ENCODE assay signal across 1 cellular context in the genomic region with DNA sequence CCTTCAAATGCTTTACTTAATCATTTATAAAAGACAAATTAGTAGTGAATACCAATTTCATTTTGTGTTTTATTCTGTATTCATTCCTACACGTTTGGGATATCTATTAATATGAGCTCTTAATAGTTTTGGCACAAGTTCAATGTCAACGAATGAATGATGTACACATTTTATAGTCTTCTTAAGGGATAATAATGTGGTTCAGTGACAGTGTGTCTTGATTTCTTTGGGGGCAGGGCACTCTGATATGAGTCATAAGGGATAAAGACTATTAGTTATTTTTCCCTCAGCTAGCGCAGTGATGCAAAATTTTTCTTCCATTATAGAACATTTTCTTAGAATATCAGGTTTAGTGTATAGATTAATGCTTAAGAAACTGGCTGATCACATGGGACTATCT.
TF ChIP-seq lines count a peak whose summit lies in the region.

No MANE protein-coding gene starts in this region.

TF ChIP-seq in HEK293, 187 proteins besides CTCF, POLR2A, EP300 and RAD21 (continued from another document):
- TF ChIP-seq, protein P1, sequence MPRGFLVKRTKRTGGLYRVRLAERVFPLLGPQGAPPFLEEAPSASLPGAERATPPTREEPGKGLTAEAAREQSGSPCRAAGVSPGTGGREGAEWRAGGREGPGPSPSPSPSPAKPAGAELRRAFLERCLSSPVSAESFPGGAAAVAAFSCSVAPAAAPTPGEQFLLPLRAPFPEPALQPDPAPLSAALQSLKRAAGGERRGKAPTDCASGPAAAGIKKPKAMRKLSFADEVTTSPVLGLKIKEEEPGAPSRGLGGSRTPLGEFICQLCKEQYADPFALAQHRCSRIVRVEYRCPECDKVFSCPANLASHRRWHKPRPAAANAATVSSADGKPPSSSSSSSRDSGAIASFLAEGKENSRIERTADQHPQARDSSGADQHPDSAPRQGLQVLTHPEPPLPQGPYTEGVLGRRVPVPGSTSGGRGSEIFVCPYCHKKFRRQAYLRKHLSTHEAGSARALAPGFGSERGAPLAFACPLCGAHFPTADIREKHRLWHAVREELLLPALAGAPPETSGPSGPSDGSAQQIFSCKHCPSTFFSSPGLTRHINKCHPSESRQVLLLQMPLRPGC (tag by site-specific recombination; IDR thresholded peaks at IDR 0.05) = no peak
- no peak for TF ChIP-seq ZBTB11 (tag by site-specific recombination; conservative IDR thresholded peaks at IDR 0.05; ENCODE audit: low read depth)
